In the genomic region with DNA sequence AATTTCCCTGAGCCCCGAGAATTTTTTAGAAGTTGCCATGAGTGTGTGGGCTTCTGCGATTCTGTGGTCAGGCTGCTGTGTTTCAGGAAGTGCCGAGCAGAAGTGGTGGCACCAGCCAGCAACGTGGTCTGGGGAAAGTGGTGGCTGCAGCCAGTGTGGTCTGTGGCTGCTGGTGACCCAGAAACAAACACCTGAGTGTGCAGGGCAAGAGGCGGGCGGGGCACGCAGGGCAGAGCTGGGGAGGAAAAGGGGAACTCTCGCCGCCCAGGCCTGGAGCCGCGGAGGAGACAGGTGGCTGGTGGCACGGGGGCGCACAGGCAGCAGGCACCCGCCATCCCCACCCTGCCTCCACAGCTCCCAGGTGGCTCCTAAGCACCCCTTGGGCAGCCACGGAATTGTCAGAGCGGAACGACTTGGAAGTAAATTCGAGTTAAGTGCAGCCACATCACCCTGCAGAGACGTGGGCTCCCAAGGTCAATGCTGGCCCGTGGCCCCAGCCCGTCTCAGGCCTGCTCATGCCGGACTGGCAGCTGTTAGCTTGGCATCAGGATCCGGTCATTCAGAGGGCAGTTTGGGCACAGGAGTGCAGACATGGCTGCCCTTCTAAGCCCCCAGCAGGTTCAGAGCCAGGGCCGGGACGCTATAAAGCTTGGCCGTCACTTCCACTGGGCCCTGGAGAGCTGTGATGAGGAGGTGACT, we compare ENCODE assay signal across 19 cellular contexts. TPM values are rescaled to one million over a fixed set of nuclear protein-coding genes. Genes with fewer than 3 reads are reported as not detected.
A peak's percentile ranks its signal among the peaks of the same experiment; 100 is the strongest.
DNase-seq lines count a peak whose midpoint lies in the region; ATAC-seq, FAIRE-seq and TF ChIP-seq lines count a peak whose summit lies in the region.
"Had no signal": no experiment of that assay in that cellular context is flagged by ENCODE, and none has a peak within 500 bp of the region (broad histone marks: within the 10 kb centered on the region; RNA-seq: fewer than 3 reads in every experiment).

No MANE protein-coding gene starts in this region.

- H3K4me3 ChIP-seq in heart left ventricle (no peak overlapping the region), right cardiac atrium (ENCODE audit: low read length) (no peak overlapping the region), ascending aorta (peak overlapping the region in 1 of 2 donors; percentile 32), kidney (ENCODE audit: low read length in 2 of 2) (no peak overlapping the region)
- H3K4me3 ChIP-seq: A549 had no signal

- ATAC-seq in heart left ventricle (peak in 3 of 4 donors; percentile 31 to 52 (median 35)), right cardiac atrium (no peak), sciatic nerve (no peak)
- ATAC-seq: A549 had no signal

- TF ChIP-seq CTCF in heart left ventricle (IDR thresholded peaks at IDR 0.05) = no peak
- no peak for TF ChIP-seq CTCF in ascending aorta (IDR thresholded peaks at IDR 0.05)
- TF ChIP-seq CTCF in kidney (IDR thresholded peaks at IDR 0.05; ENCODE audit: borderline replicate concordance, extremely low read depth, insufficient read depth) = no peak

- no peak for FAIRE-seq in kidney (lab: Jason Lieb, UNC)
- FAIRE-seq: A549 had no signal

- H3K9me3 ChIP-seq in heart left ventricle (no peaks in the 10 kb centered on the region), right cardiac atrium (ENCODE audit: control insufficient read depth, low read length) (no peaks in the 10 kb centered on the region), ascending aorta (no peaks in the 10 kb centered on the region), kidney (ENCODE audit: control insufficient read depth in 1 of 2, low read length in 2 of 2) (no peaks in the 10 kb centered on the region)
- H3K9me3 ChIP-seq: A549 had no signal

- intact Hi-C loops in heart left ventricle (cut with DNase I) (no loop called here), right cardiac atrium (cut with DNase I) (no loop called here), ascending aorta (cut with DNase I) (no loop called here), kidney (cut with DNase I) (no loop called here), sciatic nerve (cut with DNase I) (no loop called here)

- H3K4me1 ChIP-seq in heart left ventricle (peaks cover 0 to 63% (median 18%) of the 10 kb centered on the region in 12 donors), right cardiac atrium (ENCODE audit: control insufficient read depth, insufficient read depth, low read length) (no peaks in the 10 kb centered on the region), ascending aorta (peaks cover 9 to 49% of the 10 kb centered on the region in 2 donors), kidney (ENCODE audit: control insufficient read depth in 1 of 2, insufficient read depth in 1 of 2, low read depth in 1 of 2, low read length in 2 of 2) (peaks cover 0 to 13% of the 10 kb centered on the region in 2 donors)
- H3K4me1 ChIP-seq: A549 had no signal

- DNase-seq in heart left ventricle = peak in 1 of 5 donors; percentile 67
- DNase-seq in right cardiac atrium = no peak
- no peak for DNase-seq in ascending aorta (ENCODE audit: low spot score in 2 of 2)
- DNase-seq in kidney = no peak
- no peak for DNase-seq in HPDE6-E6E7 (ENCODE audit: extremely low spot score)
- DNase-seq in AG20443 (ENCODE audit: low spot score) = no peak
- DNase-seq in activated CD4-positive, alpha-beta T cell treated with anti-CD3 and anti-CD28 coated beads, Interleukin-2, amount 50 U/mL, for 4 hours = no peak
- DNase-seq in sciatic nerve (ENCODE audit: low spot score) = no peak
- DNase-seq: CD4-positive, alpha-beta T cell; DMS79; GOT3; HFFc6; KG1; NCI-H1930; NCI-H524 treated with DMSO at 0.1 percent for 48 hours; NK-92 treated with Interleukin-12 subunit alpha and Interleukin-12 subunit beta, amount 100 ng/mL, for 24 hours; OCI-M1 had no signal

- no peak for TF ChIP-seq POLR2A in heart left ventricle (IDR thresholded peaks at IDR 0.05)

- H3K27ac ChIP-seq in heart left ventricle (peak overlapping the region in 9 of 12 donors; percentile 6 to 67 (median 48)), right cardiac atrium (ENCODE audit: low read length) (no peak overlapping the region), ascending aorta (peak overlapping the region; percentile 45 to 59), kidney (ENCODE audit: low read depth in 2 of 2, low read length in 2 of 2) (peak overlapping the region; percentile 53 to 74)
- H3K27ac ChIP-seq: A549 had no signal

- H3K36me3 ChIP-seq in heart left ventricle = no peaks in the 10 kb centered on the region
- peaks cover 0 to 11% of the 10 kb centered on the region in 2 donors for H3K36me3 ChIP-seq in ascending aorta
- no peaks in the 10 kb centered on the region for H3K36me3 ChIP-seq in kidney (ENCODE audit: control insufficient read depth in 1 of 2, insufficient read depth in 2 of 2, low read length in 2 of 2)

- H3K9ac ChIP-seq in kidney (ENCODE audit: low read length in 2 of 2) = peak overlapping the region in 1 of 2 donors; percentile 26

- H3K27me3 ChIP-seq in heart left ventricle (peaks cover 0 to 4% (median 0%) of the 10 kb centered on the region in 9 donors), right cardiac atrium (ENCODE audit: control insufficient read depth, insufficient read depth) (no peaks in the 10 kb centered on the region), ascending aorta (no peaks in the 10 kb centered on the region)

- 51 to 71% (median 62%) methylated on average over 21 to 26 of the region's 26 CpGs for WGBS in heart left ventricle, 4 donors
- 82% methylated on average over 26 of the region's 26 CpGs for WGBS in right cardiac atrium

RNA-seq across cellular contexts. Expression of a gene that starts 25.1 kb away (rescaled TPM):
- total RNA-seq in heart left ventricle (10 to 100 TPM in 7 of 9 donors, 1 to 10 TPM in 2; 6.0 to 22.7 (median 14.4) TPM), right cardiac atrium (1 to 10 TPM; 1.1 to 2.9 (median 1.8) TPM), ascending aorta (84.2 TPM), kidney (21.9 TPM), sciatic nerve (31.3 TPM)
- polyA plus RNA-seq in heart left ventricle (10 to 100 TPM; 11.3 to 13.1 TPM), right cardiac atrium (1.9 TPM), kidney (ENCODE audit: insufficient read depth, low read depth, low replicate concordance) (3.0 TPM)
- total RNA-seq: CD4-positive, alpha-beta T cell; HFFc6; MCF 10A had no signal

Comparison
In these comparisons a context has a peak if more than half of its experiments do, and no peak if none do; other contexts are left out.
1. ATAC-seq: peak in heart left ventricle (3 of 4); none in right cardiac atrium (0 of 2) and sciatic nerve (single experiment).